ENCODE assay signal across 8 cellular contexts in the genomic region with DNA sequence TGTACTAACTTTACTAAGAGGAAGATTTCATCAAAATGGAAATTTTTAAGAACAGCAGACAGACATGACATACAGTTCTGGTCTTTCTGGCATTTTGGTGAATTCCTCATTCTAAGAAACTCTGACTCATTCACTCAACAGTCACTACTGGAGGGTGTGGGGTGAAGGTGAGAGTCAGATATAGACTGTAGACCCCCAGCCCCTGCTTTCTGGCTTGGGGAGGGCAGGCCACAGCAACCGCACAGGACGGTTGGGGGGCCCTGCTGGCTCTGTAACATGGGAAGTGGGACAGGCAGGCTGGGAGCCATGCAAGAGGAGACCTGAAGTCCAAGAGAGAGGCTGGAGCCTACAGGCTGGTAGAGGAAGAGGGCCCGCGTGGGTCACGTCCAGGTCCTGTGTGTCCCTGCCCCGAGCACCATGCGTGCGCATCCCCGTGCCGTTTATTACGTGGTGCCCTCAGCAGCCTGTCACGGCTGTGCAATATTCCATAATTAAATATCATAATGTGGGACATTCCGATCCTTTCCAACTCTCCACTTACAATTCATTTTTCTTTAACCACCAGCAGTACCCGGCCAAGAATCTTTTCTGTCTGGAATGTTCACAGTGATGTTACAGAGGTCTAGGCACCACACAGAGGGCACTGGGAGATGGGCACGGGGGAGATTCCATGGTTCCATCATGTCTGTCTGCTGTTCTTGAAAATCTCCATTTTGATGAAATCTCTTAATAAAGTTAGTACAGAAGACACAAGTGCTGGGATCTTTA.
DNase-seq lines count a peak whose midpoint lies in the region; ATAC-seq and TF ChIP-seq lines count a peak whose summit lies in the region.

No MANE protein-coding gene starts in this region.

- peak overlapping the region; percentile 97 for H3K27ac Mint-ChIP-seq in activated CD8-positive, alpha-beta memory T cell treated with anti-CD3 and anti-CD28 coated beads, Interleukin-2, amount 10 ng/mL, durations not matched to agents 7 days and 5 days

- H3K4me1 ChIP-seq in right atrium auricular region (peaks cover 0 to 20% of the 10 kb centered on the region in 2 donors), esophagus muscularis mucosa (peaks cover 0 to 4% (median 2%) of the 10 kb centered on the region in 4 donors)

- peak overlapping the region; percentile 65 for H3K4me3 Mint-ChIP-seq in activated CD8-positive, alpha-beta memory T cell treated with anti-CD3 and anti-CD28 coated beads, Interleukin-2, amount 10 ng/mL, durations not matched to agents 7 days and 5 days

- TF ChIP-seq CTCF in right atrium auricular region (IDR thresholded peaks at IDR 0.05) (no peak), esophagus muscularis mucosa (IDR thresholded peaks at IDR 0.05) (no peak)

- no peak for TF ChIP-seq EP300 in esophagus muscularis mucosa (IDR thresholded peaks at IDR 0.05)

- no peak for TF ChIP-seq POLR2A in esophagus muscularis mucosa (IDR thresholded peaks at IDR 0.05; ENCODE audit: low read depth)

- intact Hi-C loops in left cardiac atrium (cut with DNase I) = no loop called here
- intact Hi-C loops in esophagus muscularis mucosa (cut with DNase I) = no loop called here

- no peaks in the 10 kb centered on the region for H3K9me3 Mint-ChIP-seq in activated CD8-positive, alpha-beta memory T cell treated with anti-CD3 and anti-CD28 coated beads, Interleukin-2, amount 10 ng/mL, durations not matched to agents 7 days and 5 days (ENCODE audit: low read depth)

- no peak overlapping the region for H3K4me3 ChIP-seq in right atrium auricular region
- no peak overlapping the region for H3K4me3 ChIP-seq in esophagus muscularis mucosa

- CTCF ChIA-PET in activated CD8-positive, alpha-beta memory T cell treated with anti-CD3 and anti-CD28 coated beads, Interleukin-2, amount 10 ng/mL, durations not matched to agents 7 days and 5 days (lab: Charles Lee) = interaction anchor here (0.9 to 2.9 kb wide), 4 partner anchors 10 to 127 kb away, joined by 3 to 12 read pairs (median 3); no protein-coding TSS in a partner anchor

- H3K27me3 Mint-ChIP-seq in activated CD8-positive, alpha-beta memory T cell treated with anti-CD3 and anti-CD28 coated beads, Interleukin-2, amount 10 ng/mL, durations not matched to agents 7 days and 5 days = no peaks in the 10 kb centered on the region

- 88% methylated on average over 15 of the region's 15 CpGs for WGBS in esophagus muscularis mucosa

- DNase-seq in left cardiac atrium = no peak
- DNase-seq in right atrium auricular region (ENCODE audit: low spot score) = no peak
- peak; percentile 93 for DNase-seq in activated CD8-positive, alpha-beta memory T cell treated with anti-CD3 and anti-CD28 coated beads, Interleukin-2, amount 10 ng/mL, durations not matched to agents 7 days and 5 days
- DNase-seq in glomerular visceral epithelial cell (ENCODE audit: extremely low spot score) = peak; percentile 78
- no peak for DNase-seq in amniotic stem cell (lab: John Stamatoyannopoulos, UW)
- no peak for DNase-seq in esophagus muscularis mucosa (ENCODE audit: extremely low spot score)

- H3K9me3 ChIP-seq in right atrium auricular region (no peaks in the 10 kb centered on the region), esophagus muscularis mucosa (no peaks in the 10 kb centered on the region)

- H3K27ac ChIP-seq in right atrium auricular region = no peak overlapping the region
- H3K27ac ChIP-seq in esophagus muscularis mucosa (replicated peaks in 1 of 4) = no peak overlapping the region

- H3K4me1 Mint-ChIP-seq in activated CD8-positive, alpha-beta memory T cell treated with anti-CD3 and anti-CD28 coated beads, Interleukin-2, amount 10 ng/mL, durations not matched to agents 7 days and 5 days = peaks cover 99% of the 10 kb centered on the region

- H3K36me3 ChIP-seq in right atrium auricular region (no peaks in the 10 kb centered on the region), esophagus muscularis mucosa (peaks cover 0 to 6% (median 0%) of the 10 kb centered on the region in 4 donors)

- H3K27me3 ChIP-seq in right atrium auricular region (no peaks in the 10 kb centered on the region), esophagus muscularis mucosa (no peaks in the 10 kb centered on the region)

- H3K36me3 Mint-ChIP-seq in activated CD8-positive, alpha-beta memory T cell treated with anti-CD3 and anti-CD28 coated beads, Interleukin-2, amount 10 ng/mL, durations not matched to agents 7 days and 5 days = peaks cover 56% of the 10 kb centered on the region

- ATAC-seq in left cardiac atrium (peak; percentile 12 to 76), HG03159 (IDR thresholded peaks at IDR 0.05; ENCODE audit: unreplicated experiment) (no peak), HG02763 (IDR thresholded peaks at IDR 0.05; ENCODE audit: unreplicated experiment) (no peak)
- peak; percentile 52 for ATAC-seq in activated CD8-positive, alpha-beta memory T cell treated with anti-CD3 and anti-CD28 coated beads, Interleukin-2, amount 10 ng/mL, durations not matched to agents 7 days and 5 days

Comparison
In these comparisons a context has a peak if more than half of its experiments do, and no peak if none do; other contexts are left out.
1. ATAC-seq: peak in left cardiac atrium (2 of 2) and activated CD8-positive, alpha-beta memory T cell treated with anti-CD3 and anti-CD28 coated beads, Interleukin-2, amount 10 ng/mL, durations not matched to agents 7 days and 5 days (single experiment); none in HG03159 (single experiment) and HG02763 (single experiment).
2. DNase-seq: peak in activated CD8-positive, alpha-beta memory T cell treated with anti-CD3 and anti-CD28 coated beads, Interleukin-2, amount 10 ng/mL, durations not matched to agents 7 days and 5 days (single experiment) and glomerular visceral epithelial cell (single experiment); none in left cardiac atrium (single experiment), right atrium auricular region (single experiment), amniotic stem cell (single experiment) and esophagus muscularis mucosa (single experiment).